ENCODE assay signal across 17 cellular contexts in genomic region chr2:163630836-163631235, GRCh38.
"Had no signal": no experiment of that assay in that cellular context is flagged by ENCODE, and none has a peak within 500 bp of the region (broad histone marks: within the 10 kb centered on the region; RNA-seq: fewer than 3 reads in every experiment).

No MANE protein-coding gene starts in this region.

- H3K36me3 Mint-ChIP-seq: naive thymus-derived CD4-positive, alpha-beta T cell; stimulated activated naive B cell treated with anti-CD40 and anti-IgM and Interleukin-4, amounts not matched to agents 10 μg/mL and 1 μg/mL and 100 μg/mL, for 72 hours had no signal

- H3K27ac Mint-ChIP-seq: naive thymus-derived CD4-positive, alpha-beta T cell; stimulated activated naive B cell treated with anti-CD40 and anti-IgM and Interleukin-4, amounts not matched to agents 10 μg/mL and 1 μg/mL and 100 μg/mL, for 72 hours; stimulated activated naive CD8-positive, alpha-beta T cell treated with anti-CD3 and anti-CD28 coated beads, Interleukin-15, amount 100 ng/mL, for 72 hours had no signal

- H3K9me3 ChIP-seq: esophagus squamous epithelium, testis, tibial nerve, upper lobe of right lung, vagina had no signal

- H3K27ac ChIP-seq: esophagus squamous epithelium, foreskin keratinocyte, skin epidermis, testis, tibial nerve, upper lobe of right lung, vagina had no signal

- ATAC-seq: foreskin keratinocyte; left colon; left ventricle myocardium superior; naive thymus-derived CD4-positive, alpha-beta T cell; sciatic nerve; stimulated activated naive B cell treated with anti-CD40 and anti-IgM and Interleukin-4, amounts not matched to agents 10 μg/mL and 1 μg/mL and 100 μg/mL, for 72 hours; stimulated activated naive CD8-positive, alpha-beta T cell treated with anti-CD3 and anti-CD28 coated beads, Interleukin-15, amount 100 ng/mL, for 72 hours; upper lobe of right lung had no signal

- H3K9me3 Mint-ChIP-seq: stimulated activated naive B cell treated with anti-CD40 and anti-IgM and Interleukin-4, amounts not matched to agents 10 μg/mL and 1 μg/mL and 100 μg/mL, for 72 hours had no signal

- H3K36me3 ChIP-seq: esophagus squamous epithelium, tibial nerve, upper lobe of right lung, vagina had no signal

- H3K4me3 Mint-ChIP-seq: naive thymus-derived CD4-positive, alpha-beta T cell; stimulated activated naive B cell treated with anti-CD40 and anti-IgM and Interleukin-4, amounts not matched to agents 10 μg/mL and 1 μg/mL and 100 μg/mL, for 72 hours; stimulated activated naive CD8-positive, alpha-beta T cell treated with anti-CD3 and anti-CD28 coated beads, Interleukin-15, amount 100 ng/mL, for 72 hours had no signal

- H3K4me3 ChIP-seq: esophagus squamous epithelium, lung, skin epidermis, testis, tibial nerve, upper lobe of right lung, vagina had no signal

- H3K4me1 ChIP-seq: foreskin keratinocyte, testis, upper lobe of right lung, vagina had no signal

- H3K27me3 Mint-ChIP-seq: naive thymus-derived CD4-positive, alpha-beta T cell; stimulated activated naive B cell treated with anti-CD40 and anti-IgM and Interleukin-4, amounts not matched to agents 10 μg/mL and 1 μg/mL and 100 μg/mL, for 72 hours; stimulated activated naive CD8-positive, alpha-beta T cell treated with anti-CD3 and anti-CD28 coated beads, Interleukin-15, amount 100 ng/mL, for 72 hours had no signal

- H3K27me3 ChIP-seq: esophagus squamous epithelium, foreskin keratinocyte, testis, tibial nerve, upper lobe of right lung, vagina had no signal

- DNase-seq: esophagus squamous epithelium; left colon; left ventricle myocardium superior; naive thymus-derived CD4-positive, alpha-beta T cell; posterior cingulate gyrus; stimulated activated CD4-positive, alpha-beta T cell treated with anti-CD3 and anti-CD28 coated beads, Interleukin-2, amount 100 ng/mL, for 24 hours; stimulated activated CD4-positive, alpha-beta T cell treated with anti-CD3 and anti-CD28 coated beads, Interleukin-4, amount 100 ng/mL, for 4 hours; stimulated activated naive B cell treated with anti-CD40 and anti-IgM and Interleukin-4, amounts not matched to agents 10 μg/mL and 1 μg/mL and 100 μg/mL, for 72 hours; stimulated activated naive CD8-positive, alpha-beta T cell treated with anti-CD3 and anti-CD28 coated beads, Interleukin-15, amount 100 ng/mL, for 72 hours; testis; upper lobe of right lung had no signal

- H3K4me1 Mint-ChIP-seq: naive thymus-derived CD4-positive, alpha-beta T cell; stimulated activated naive B cell treated with anti-CD40 and anti-IgM and Interleukin-4, amounts not matched to agents 10 μg/mL and 1 μg/mL and 100 μg/mL, for 72 hours; stimulated activated naive CD8-positive, alpha-beta T cell treated with anti-CD3 and anti-CD28 coated beads, Interleukin-15, amount 100 ng/mL, for 72 hours had no signal
